27 cellular contexts compared by ENCODE assay signal in genomic region chr20:44256961-44257360, GRCh38. TPM values are rescaled to one million over a fixed set of nuclear protein-coding genes. Genes with fewer than 3 reads are reported as not detected.
"Had no signal": no experiment of that assay in that cellular context is flagged by ENCODE, and none has a peak within 500 bp of the region (broad histone marks: within the 10 kb centered on the region; RNA-seq: fewer than 3 reads in every experiment).

No MANE protein-coding gene starts in this region.

- H3K36me3 ChIP-seq: ovary, spleen, suprapubic skin, tibial artery, transverse colon, upper lobe of right lung, uterus had no signal

- ATAC-seq: naive thymus-derived CD4-positive, alpha-beta T cell; sciatic nerve; stimulated activated effector memory CD8-positive, alpha-beta T cell treated with anti-CD3 and anti-CD28 coated beads, Interleukin-12 subunit alpha, Interleukin-12 subunit beta, amount 100 ng/mL, for 72 hours; stimulated activated naive CD8-positive, alpha-beta T cell treated with anti-CD3 and anti-CD28 coated beads, Interleukin-15, amount 100 ng/mL, for 72 hours; stimulated activated naive CD8-positive, alpha-beta T cell treated with anti-CD3 and anti-CD28 coated beads, Interleukin-15, Interleukin-2, amounts not matched to agents 100 U/mL and 50 U/mL, for 24 hours; upper lobe of right lung had no signal

- H3K27ac ChIP-seq: ovary, parathyroid adenoma, psoas muscle, skin epidermis, spleen, suprapubic skin, testis, tibial artery, transverse colon, upper lobe of right lung, uterus had no signal

- DNase-seq: naive thymus-derived CD4-positive, alpha-beta T cell; natural killer cell; nephron progenitor cell; occipital lobe; ovary; psoas muscle; right cardiac atrium; spleen; stimulated activated CD4-positive, alpha-beta T cell treated with anti-CD3 and anti-CD28 coated beads, Interleukin-12 subunit alpha, Interleukin-12 subunit beta, amount 100 ng/mL, for 4 hours; stimulated activated CD4-positive, alpha-beta T cell treated with anti-CD3 and anti-CD28 coated beads, Interleukin-1b, Interleukin-23, amount 100 ng/mL, for 48 hours; stimulated activated CD4-positive, alpha-beta T cell treated with anti-CD3 and anti-CD28 coated beads, Interleukin-4, amount 100 ng/mL, for 1 hour; stimulated activated naive CD4-positive, alpha-beta T cell; stimulated activated naive CD8-positive, alpha-beta T cell treated with anti-CD3 and anti-CD28 coated beads, Interleukin-15, amount 100 ng/mL, for 72 hours; stimulated activated naive CD8-positive, alpha-beta T cell treated with anti-CD3 and anti-CD28 coated beads, Interleukin-15, Interleukin-2, amounts not matched to agents 100 U/mL and 50 U/mL, for 24 hours; substantia nigra; testis; tibial artery; transverse colon; upper lobe of right lung; uterus had no signal

- H3K4me2 ChIP-seq: smooth muscle cell had no signal

- H3K4me3 ChIP-seq: ovary, psoas muscle, skin epidermis, smooth muscle cell, spleen, suprapubic skin, testis, tibial artery, transverse colon, upper lobe of right lung, uterus had no signal

- H3K9ac ChIP-seq: parathyroid adenoma had no signal

- H3K27me3 ChIP-seq: ovary, spleen, suprapubic skin, testis, tibial artery, transverse colon, upper lobe of right lung, uterus had no signal

- H2AFZ ChIP-seq: parathyroid adenoma had no signal

- H3K9me3 ChIP-seq: ovary, psoas muscle, spleen, suprapubic skin, testis, tibial artery, transverse colon, upper lobe of right lung, uterus had no signal

- H3K4me1 ChIP-seq: parathyroid adenoma, psoas muscle, spleen, suprapubic skin, testis, tibial artery, transverse colon, upper lobe of right lung, uterus had no signal

RNA-seq across cellular contexts. Expression of gene GDAP1L1, which starts 9.9 kb away (rescaled TPM):
- total RNA-seq: naive thymus-derived CD4-positive, alpha-beta T cell; natural killer cell; psoas muscle; renal cortical epithelial cell; sciatic nerve; smooth muscle cell; spleen; suprapubic skin; transverse colon; upper lobe of right lung had no signal
- polyA plus RNA-seq: naive thymus-derived CD4-positive, alpha-beta T cell; smooth muscle cell; spleen had no signal
